1 cellular context compared by ENCODE assay signal in genomic region chr2:25274868-25275574, GRCh38.
TF ChIP-seq lines count a peak whose summit lies in the region.

No MANE protein-coding gene starts in this region.

TF ChIP-seq in GM23338, 12 proteins besides CTCF, POLR2A, EP300 and RAD21 (continued from another document):
- TF ChIP-seq, protein P1, sequence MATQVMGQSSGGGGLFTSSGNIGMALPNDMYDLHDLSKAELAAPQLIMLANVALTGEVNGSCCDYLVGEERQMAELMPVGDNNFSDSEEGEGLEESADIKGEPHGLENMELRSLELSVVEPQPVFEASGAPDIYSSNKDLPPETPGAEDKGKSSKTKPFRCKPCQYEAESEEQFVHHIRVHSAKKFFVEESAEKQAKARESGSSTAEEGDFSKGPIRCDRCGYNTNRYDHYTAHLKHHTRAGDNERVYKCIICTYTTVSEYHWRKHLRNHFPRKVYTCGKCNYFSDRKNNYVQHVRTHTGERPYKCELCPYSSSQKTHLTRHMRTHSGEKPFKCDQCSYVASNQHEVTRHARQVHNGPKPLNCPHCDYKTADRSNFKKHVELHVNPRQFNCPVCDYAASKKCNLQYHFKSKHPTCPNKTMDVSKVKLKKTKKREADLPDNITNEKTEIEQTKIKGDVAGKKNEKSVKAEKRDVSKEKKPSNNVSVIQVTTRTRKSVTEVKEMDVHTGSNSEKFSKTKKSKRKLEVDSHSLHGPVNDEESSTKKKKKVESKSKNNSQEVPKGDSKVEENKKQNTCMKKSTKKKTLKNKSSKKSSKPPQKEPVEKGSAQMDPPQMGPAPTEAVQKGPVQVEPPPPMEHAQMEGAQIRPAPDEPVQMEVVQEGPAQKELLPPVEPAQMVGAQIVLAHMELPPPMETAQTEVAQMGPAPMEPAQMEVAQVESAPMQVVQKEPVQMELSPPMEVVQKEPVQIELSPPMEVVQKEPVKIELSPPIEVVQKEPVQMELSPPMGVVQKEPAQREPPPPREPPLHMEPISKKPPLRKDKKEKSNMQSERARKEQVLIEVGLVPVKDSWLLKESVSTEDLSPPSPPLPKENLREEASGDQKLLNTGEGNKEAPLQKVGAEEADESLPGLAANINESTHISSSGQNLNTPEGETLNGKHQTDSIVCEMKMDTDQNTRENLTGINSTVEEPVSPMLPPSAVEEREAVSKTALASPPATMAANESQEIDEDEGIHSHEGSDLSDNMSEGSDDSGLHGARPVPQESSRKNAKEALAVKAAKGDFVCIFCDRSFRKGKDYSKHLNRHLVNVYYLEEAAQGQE (IDR thresholded peaks at IDR 0.05; ENCODE audit: unreplicated experiment): no peak
- TF ChIP-seq, protein P2, sequence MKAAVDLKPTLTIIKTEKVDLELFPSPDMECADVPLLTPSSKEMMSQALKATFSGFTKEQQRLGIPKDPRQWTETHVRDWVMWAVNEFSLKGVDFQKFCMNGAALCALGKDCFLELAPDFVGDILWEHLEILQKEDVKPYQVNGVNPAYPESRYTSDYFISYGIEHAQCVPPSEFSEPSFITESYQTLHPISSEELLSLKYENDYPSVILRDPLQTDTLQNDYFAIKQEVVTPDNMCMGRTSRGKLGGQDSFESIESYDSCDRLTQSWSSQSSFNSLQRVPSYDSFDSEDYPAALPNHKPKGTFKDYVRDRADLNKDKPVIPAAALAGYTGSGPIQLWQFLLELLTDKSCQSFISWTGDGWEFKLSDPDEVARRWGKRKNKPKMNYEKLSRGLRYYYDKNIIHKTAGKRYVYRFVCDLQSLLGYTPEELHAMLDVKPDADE (IDR thresholded peaks at IDR 0.05): no peak
- no peak for TF ChIP-seq ZNF114 (CRISPR knock-in tag; IDR thresholded peaks at IDR 0.05)
- TF ChIP-seq STAT1 (IDR thresholded peaks at IDR 0.05; ENCODE audit: unreplicated experiment): no peak
- TF ChIP-seq ZNF331 (CRISPR knock-in tag; IDR thresholded peaks at IDR 0.05; ENCODE audit: low read depth): no peak
- TF ChIP-seq EZH2phosphoT487 (IDR thresholded peaks at IDR 0.05; ENCODE audit: unreplicated experiment): no peak
- TF ChIP-seq POLR2AphosphoS5 (IDR thresholded peaks at IDR 0.05; ENCODE audit: low read depth): no peak
- TF ChIP-seq NANOG (IDR thresholded peaks at IDR 0.05; ENCODE audit: borderline replicate concordance): no peak
- no peak for TF ChIP-seq JUNB (IDR thresholded peaks at IDR 0.05; ENCODE audit: unreplicated experiment)
- TF ChIP-seq EZH2 (IDR thresholded peaks at IDR 0.05; ENCODE audit: low read depth, unreplicated experiment): no peak
